ENCODE assay signal across 22 cellular contexts in the genomic region with DNA sequence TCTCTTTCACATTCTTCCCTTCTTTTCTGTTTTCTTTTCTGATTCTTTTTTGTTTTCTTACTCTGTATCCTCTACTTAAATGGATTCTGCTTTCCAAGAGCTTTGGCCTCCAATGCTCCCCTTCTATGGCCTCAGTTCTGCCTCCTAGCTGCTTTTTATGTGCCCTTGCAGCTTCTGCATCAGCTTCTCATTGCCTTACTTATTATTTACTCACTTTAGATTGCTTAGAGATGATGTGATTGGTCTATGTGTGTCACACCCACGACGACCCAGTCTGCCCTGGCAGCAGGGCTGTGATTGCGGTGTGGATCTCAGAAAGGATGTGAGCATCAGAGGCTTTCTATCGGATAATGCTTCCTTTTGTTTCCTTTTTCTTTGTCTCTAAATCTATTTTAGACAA.
DNase-seq lines count a peak whose midpoint lies in the region; ATAC-seq, FAIRE-seq and TF ChIP-seq lines count a peak whose summit lies in the region.
"Had no signal": no experiment of that assay in that cellular context is flagged by ENCODE, and none has a peak within 500 bp of the region (broad histone marks: within the 10 kb centered on the region; RNA-seq: fewer than 3 reads in every experiment).

No MANE protein-coding gene starts in this region.

- POLR2A ChIA-PET in K562 (lab: Yijun Ruan, JAX) = no interaction called here

- peaks cover 2% of the 10 kb centered on the region for H3K27me3 Mint-ChIP-seq in activated naive CD4-positive, alpha-beta T cell treated with anti-CD3 and anti-CD28 coated beads, Interleukin-2, amount 50 U/mL, for 24 hours
- no peaks in the 10 kb centered on the region for H3K27me3 Mint-ChIP-seq in activated naive CD4-positive, alpha-beta T cell treated with anti-CD3 and anti-CD28 coated beads, Interleukin-2, amount 10 ng/mL, durations not matched to agents 7 days and 5 days
- H3K27me3 Mint-ChIP-seq in activated CD4-positive, alpha-beta T cell treated with anti-CD3 and anti-CD28 coated beads, Interleukin-2, amount 10 ng/mL, durations not matched to agents 24 days and 14 days = no peaks in the 10 kb centered on the region
- peaks cover 9 to 17% of the 10 kb centered on the region in 2 donors for H3K27me3 Mint-ChIP-seq in effector memory CD8-positive, alpha-beta T cell
- H3K27me3 Mint-ChIP-seq: brain had no signal

- no peak for TF ChIP-seq EP300 in K562 (IDR thresholded peaks at IDR 0.05; ENCODE audit: low read length)

- CTCF ChIA-PET in activated naive CD4-positive, alpha-beta T cell treated with anti-CD3 and anti-CD28 coated beads, Interleukin-2, amount 10 ng/mL, durations not matched to agents 7 days and 5 days (lab: Charles Lee) = no interaction called here
- CTCF ChIA-PET in K562 (lab: Yijun Ruan, JAX; ENCODE audit: low intra/inter-chr PET ratio) = no interaction called here

- H3K36me3 Mint-ChIP-seq in activated naive CD4-positive, alpha-beta T cell treated with anti-CD3 and anti-CD28 coated beads, Interleukin-2, amount 50 U/mL, for 24 hours = no peaks in the 10 kb centered on the region
- H3K36me3 Mint-ChIP-seq in activated naive CD4-positive, alpha-beta T cell treated with anti-CD3 and anti-CD28 coated beads, Interleukin-2, amount 10 ng/mL, durations not matched to agents 7 days and 5 days = no peaks in the 10 kb centered on the region
- no peaks in the 10 kb centered on the region for H3K36me3 Mint-ChIP-seq in activated CD4-positive, alpha-beta T cell treated with anti-CD3 and anti-CD28 coated beads, Interleukin-2, amount 10 ng/mL, durations not matched to agents 24 days and 14 days (ENCODE audit: low read depth)
- H3K36me3 Mint-ChIP-seq in effector memory CD8-positive, alpha-beta T cell (ENCODE audit: insufficient read depth) = no peaks in the 10 kb centered on the region
- H3K36me3 Mint-ChIP-seq: activated naive CD8-positive, alpha-beta T cell; CD4-positive, alpha-beta memory T cell had no signal

- no peaks in the 10 kb centered on the region for H3K27me3 ChIP-seq in K562 (ENCODE audit: control insufficient read depth in 2 of 2, insufficient read depth in 2 of 2, low read length in 2 of 2)
- H3K27me3 ChIP-seq: esophagus muscularis mucosa, SJSA1 had no signal

- no peak for TF ChIP-seq RAD21 in K562 (CRISPR knock-in tag; conservative IDR thresholded peaks at IDR 0.05 in 1 of 2, IDR thresholded peaks at IDR 0.05 in 1 of 2)

- no peak overlapping the region for H3K27ac ChIP-seq in K562 (ENCODE audit: extremely low read depth, low read depth, low read length)
- H3K27ac ChIP-seq in temporal lobe (ENCODE audit: low read depth, low read length) = peak overlapping the region; percentile 92
- H3K27ac ChIP-seq: PC-9, SJSA1 had no signal

- H3K4me1 ChIP-seq in K562 (replicated peaks in 1 of 2; ENCODE audit: control insufficient read depth in 2 of 2, insufficient read depth in 2 of 2, low read length in 2 of 2) = no peaks in the 10 kb centered on the region
- H3K4me1 ChIP-seq: SJSA1 had no signal

- H3K36me3 ChIP-seq in K562 (ENCODE audit: control insufficient read depth, insufficient read depth, low read length) = peaks cover 22% of the 10 kb centered on the region; the same call in 2 of the 3 replicates
- H3K36me3 ChIP-seq: HAP-1, SJSA1 had no signal

- H3K9me1 ChIP-seq in K562 (ENCODE audit: control insufficient read depth, insufficient read depth, low read length) = no peaks in the 10 kb centered on the region

- H3K27ac Mint-ChIP-seq in activated naive CD4-positive, alpha-beta T cell treated with anti-CD3 and anti-CD28 coated beads, Interleukin-2, amount 50 U/mL, for 24 hours = peak overlapping the region; percentile 25
- H3K27ac Mint-ChIP-seq in activated naive CD4-positive, alpha-beta T cell treated with anti-CD3 and anti-CD28 coated beads, Interleukin-2, amount 10 ng/mL, durations not matched to agents 7 days and 5 days = no peak overlapping the region
- H3K27ac Mint-ChIP-seq in activated CD4-positive, alpha-beta T cell treated with anti-CD3 and anti-CD28 coated beads, Interleukin-2, amount 10 ng/mL, durations not matched to agents 24 days and 14 days = no peak overlapping the region
- H3K27ac Mint-ChIP-seq in effector memory CD8-positive, alpha-beta T cell = no peak overlapping the region
- H3K27ac Mint-ChIP-seq: activated naive CD8-positive, alpha-beta T cell; activated T-cell treated with anti-CD3 and anti-CD28 coated beads, Interleukin-2, amount 50 U/mL, for 72 hours; CD4-positive, alpha-beta memory T cell; mesothelial cell of epicardium; T-helper 2 cell treated with Interferon-gamma antibody and Interleukin-4, amounts not matched to agents 5 μg/mL and 100 μg/mL, for 36 hours had no signal

- in situ Hi-C loops in K562 (cut with MboI) = no loop called here

- no TSS peak for BruUV-seq in K562 (replicated peaks; lab: Mats Ljungman, UMichigan)

- TF ChIP-seq POLR2A in K562 (conservative IDR thresholded peaks at IDR 0.05) = no peak

- H3K79me2 ChIP-seq in K562 (ENCODE audit: control insufficient read depth, insufficient read depth, low read length) = no peaks in the 10 kb centered on the region

- H4K20me1 ChIP-seq in K562 (replicated peaks; ENCODE audit: control insufficient read depth, insufficient read depth, low read length) = no peaks in the 10 kb centered on the region

- H3K9me3 ChIP-seq in K562 (replicated peaks; ENCODE audit: control insufficient read depth, insufficient read depth, low read depth, low read length) = no peaks in the 10 kb centered on the region
- H3K9me3 ChIP-seq: esophagus muscularis mucosa, HAP-1, SJSA1 had no signal

- H3K9me3 Mint-ChIP-seq in activated naive CD4-positive, alpha-beta T cell treated with anti-CD3 and anti-CD28 coated beads, Interleukin-2, amount 50 U/mL, for 24 hours = no peaks in the 10 kb centered on the region
- H3K9me3 Mint-ChIP-seq in activated naive CD4-positive, alpha-beta T cell treated with anti-CD3 and anti-CD28 coated beads, Interleukin-2, amount 10 ng/mL, durations not matched to agents 7 days and 5 days = no peaks in the 10 kb centered on the region
- no peaks in the 10 kb centered on the region for H3K9me3 Mint-ChIP-seq in activated CD4-positive, alpha-beta T cell treated with anti-CD3 and anti-CD28 coated beads, Interleukin-2, amount 10 ng/mL, durations not matched to agents 24 days and 14 days
- no peaks in the 10 kb centered on the region for H3K9me3 Mint-ChIP-seq in effector memory CD8-positive, alpha-beta T cell
- H3K9me3 Mint-ChIP-seq: activated T-cell treated with anti-CD3 and anti-CD28 coated beads, Interleukin-2, amount 50 U/mL, for 72 hours; T-helper 2 cell treated with Interferon-gamma antibody and Interleukin-4, amounts not matched to agents 5 μg/mL and 100 μg/mL, for 36 hours had no signal

- H3K4me3 Mint-ChIP-seq in activated naive CD4-positive, alpha-beta T cell treated with anti-CD3 and anti-CD28 coated beads, Interleukin-2, amount 50 U/mL, for 24 hours = no peak overlapping the region
- H3K4me3 Mint-ChIP-seq in activated naive CD4-positive, alpha-beta T cell treated with anti-CD3 and anti-CD28 coated beads, Interleukin-2, amount 10 ng/mL, durations not matched to agents 7 days and 5 days = no peak overlapping the region
- no peak overlapping the region for H3K4me3 Mint-ChIP-seq in activated CD4-positive, alpha-beta T cell treated with anti-CD3 and anti-CD28 coated beads, Interleukin-2, amount 10 ng/mL, durations not matched to agents 24 days and 14 days
- H3K4me3 Mint-ChIP-seq in effector memory CD8-positive, alpha-beta T cell = no peak overlapping the region
- H3K4me3 Mint-ChIP-seq: activated naive CD8-positive, alpha-beta T cell; activated T-cell treated with anti-CD3 and anti-CD28 coated beads, Interleukin-2, amount 50 U/mL, for 72 hours; brain; CD4-positive, alpha-beta memory T cell; mesothelial cell of epicardium; T-helper 2 cell treated with Interferon-gamma antibody and Interleukin-4, amounts not matched to agents 5 μg/mL and 100 μg/mL, for 36 hours had no signal

- H2AFZ ChIP-seq in K562 (ENCODE audit: low read depth, low read length) = no peak overlapping the region
- H2AFZ ChIP-seq: PC-9 had no signal

- TF ChIP-seq CTCF in K562 (IDR thresholded peaks at IDR 0.05 in 2 of 3, conservative IDR thresholded peaks at IDR 0.05 in 1 of 3; ENCODE audit: insufficient read depth in 2 of 3, low read depth in 1 of 3, low read length in 3 of 3) = no peak

- no peaks in the 10 kb centered on the region for H3K4me1 Mint-ChIP-seq in activated naive CD4-positive, alpha-beta T cell treated with anti-CD3 and anti-CD28 coated beads, Interleukin-2, amount 50 U/mL, for 24 hours
- no peaks in the 10 kb centered on the region for H3K4me1 Mint-ChIP-seq in activated naive CD4-positive, alpha-beta T cell treated with anti-CD3 and anti-CD28 coated beads, Interleukin-2, amount 10 ng/mL, durations not matched to agents 7 days and 5 days
- H3K4me1 Mint-ChIP-seq in activated CD4-positive, alpha-beta T cell treated with anti-CD3 and anti-CD28 coated beads, Interleukin-2, amount 10 ng/mL, durations not matched to agents 24 days and 14 days = no peaks in the 10 kb centered on the region
- no peaks in the 10 kb centered on the region for H3K4me1 Mint-ChIP-seq in effector memory CD8-positive, alpha-beta T cell (ENCODE audit: low read depth in 2 of 2)
- H3K4me1 Mint-ChIP-seq: CD4-positive, alpha-beta memory T cell; mesothelial cell of epicardium had no signal

- H3K4me2 ChIP-seq in K562 (ENCODE audit: insufficient read depth, low read length) = no peak overlapping the region
- H3K4me2 ChIP-seq: PC-9 had no signal

- no peak overlapping the region for H3K9ac ChIP-seq in K562 (ENCODE audit: insufficient read depth in 1 of 2, low read depth in 2 of 2, low read length in 2 of 2)

- peak; percentile 38; the same call in 2 of the 3 replicates for ATAC-seq in K562
- ATAC-seq in effector memory CD8-positive, alpha-beta T cell (replicated peaks) = no peak
- ATAC-seq: activated T-cell treated with anti-CD3 and anti-CD28 coated beads, Interleukin-2, amount 50 U/mL, for 72 hours had no signal

- no peak for DNase-seq in activated naive CD4-positive, alpha-beta T cell treated with anti-CD3 and anti-CD28 coated beads, Interleukin-2, amount 10 ng/mL, durations not matched to agents 7 days and 5 days
- no peak for DNase-seq in K562 (ENCODE audit: extremely low read depth in 1 of 4, low spot score in 3 of 4)
- DNase-seq in hippocampal formation (lab: John Stamatoyannopoulos, UW) = peak; percentile 26 to 35
- no peak for DNase-seq in activated T-cell treated with anti-CD3 and anti-CD28 coated beads for 4 hours
- no peak for DNase-seq in activated CD4-positive, alpha-beta T cell treated with anti-CD3 and anti-CD28 coated beads, Interleukin-2, amount 10 ng/mL, durations not matched to agents 24 days and 14 days
- no peak for DNase-seq in effector memory CD8-positive, alpha-beta T cell
- DNase-seq: activated T-cell treated with anti-CD3 and anti-CD28 coated beads, Interleukin-2, amount 50 U/mL, for 72 hours; CD4-positive, alpha-beta memory T cell; kidney; NCI-H1092; NCI-H526 treated with DMSO at 0.1 percent for 48 hours; PC-9; trophoblast cell had no signal

- intact Hi-C loops in K562 (cut with micrococcal nuclease) = no loop called here
- intact Hi-C loops in activated CD4-positive, alpha-beta T cell treated with anti-CD3 and anti-CD28 coated beads, Interleukin-2, amount 10 ng/mL, durations not matched to agents 24 days and 14 days (cut with micrococcal nuclease) = no loop called here

- H3K4me3 ChIP-seq in K562 = no peak overlapping the region
- H3K4me3 ChIP-seq: esophagus muscularis mucosa, HAP-1, PC-9, SJSA1 had no signal

- WGBS in K562 (ENCODE audit: insufficient coverage, low coverage, missing lambda C conversion rate) = 39% methylated on average over 4 of the region's 4 CpGs

- no peak for FAIRE-seq in K562 (lab: Jason Lieb, UNC)
- FAIRE-seq: kidney had no signal

Comparison
In these comparisons a context has a peak if more than half of its experiments do, and no peak if none do; other contexts are left out.
1. DNase-seq: peak in hippocampal formation (2 of 2); none in activated naive CD4-positive, alpha-beta T cell treated with anti-CD3 and anti-CD28 coated beads, Interleukin-2, amount 10 ng/mL, durations not matched to agents 7 days and 5 days (single experiment), K562 (0 of 4), activated T-cell treated with anti-CD3 and anti-CD28 coated beads for 4 hours (single experiment), activated CD4-positive, alpha-beta T cell treated with anti-CD3 and anti-CD28 coated beads, Interleukin-2, amount 10 ng/mL, durations not matched to agents 24 days and 14 days (single experiment) and effector memory CD8-positive, alpha-beta T cell (0 of 3).